15 cellular contexts compared by ENCODE assay signal in genomic region chr7:44791278-44792219, GRCh38. TPM values are rescaled to one million over a fixed set of nuclear protein-coding genes. Genes with fewer than 3 reads are reported as not detected.
DNase-seq lines count a peak whose midpoint lies in the region; ATAC-seq and TF ChIP-seq lines count a peak whose summit lies in the region.
"Had no signal": no experiment of that assay in that cellular context is flagged by ENCODE, and none has a peak within 500 bp of the region (broad histone marks: within the 10 kb centered on the region; RNA-seq: fewer than 3 reads in every experiment).

No MANE protein-coding gene starts in this region.

- 86% methylated on average over 7 of the region's 8 CpGs for WGBS in mesenchymal stem cell
- WGBS in heart left ventricle, 4 donors, result 85 to 89% (median 88%) methylated on average over 8 of the region's 8 CpGs

- H3K4me2 ChIP-seq in mesenchymal stem cell (ENCODE audit: low read length, poor library complexity, severe bottlenecking), result no peak overlapping the region
- H3K4me2 ChIP-seq: BLaER1 treated with 17β-estradiol and CSF1 and Interleukin-3, amounts not matched to agents 10 nM and 100 nM had no signal

- no peak overlapping the region for H2BK15ac ChIP-seq in mesenchymal stem cell (ENCODE audit: low read depth, poor library complexity, severe bottlenecking)

- H3K27me3 ChIP-seq in brain microvascular endothelial cell (replicated peaks) (no peaks in the 10 kb centered on the region), mesenchymal stem cell (ENCODE audit: control insufficient read depth in 1 of 2, insufficient read depth in 1 of 2, low read length in 2 of 2) (no peaks in the 10 kb centered on the region), H7 (ENCODE audit: control insufficient read depth, insufficient read depth, low read length) (no peaks in the 10 kb centered on the region), heart left ventricle (no peaks in the 10 kb centered on the region)
- H3K27me3 ChIP-seq: BLaER1 treated with 17β-estradiol and CSF1 and Interleukin-3, amounts not matched to agents 10 nM and 100 nM had no signal

- no peak overlapping the region for H2AFZ ChIP-seq in mesenchymal stem cell (ENCODE audit: low read depth, low read length)

- H3K14ac ChIP-seq in mesenchymal stem cell (ENCODE audit: low read length in 2 of 2), result no peak overlapping the region

- no peak overlapping the region for H2BK120ac ChIP-seq in mesenchymal stem cell (ENCODE audit: low read depth, low read length)

- peak; percentile 46 for TF ChIP-seq CTCF in AG09309 (IDR thresholded peaks at IDR 0.05; ENCODE audit: control insufficient read depth, insufficient read depth, low read depth, low read length, missing control alignments)
- TF ChIP-seq CTCF in brain microvascular endothelial cell (IDR thresholded peaks at IDR 0.05; ENCODE audit: low read depth, low read length, missing control alignments), result peak; percentile 48
- TF ChIP-seq CTCF in heart left ventricle (IDR thresholded peaks at IDR 0.05), result no peak

- TF ChIP-seq RAD21 in Ishikawa (IDR thresholded peaks at IDR 0.05; ENCODE audit: low read depth), result no peak

- no peak for TF ChIP-seq POLR2A in heart left ventricle (IDR thresholded peaks at IDR 0.05)

- H3K27ac ChIP-seq in brain microvascular endothelial cell (no peak overlapping the region), mesenchymal stem cell (ENCODE audit: low read length, poor library complexity, severe bottlenecking) (peak overlapping the region; percentile 11), heart left ventricle (no peak overlapping the region)
- H3K27ac ChIP-seq: BLaER1 treated with 17β-estradiol and CSF1 and Interleukin-3, amounts not matched to agents 10 nM and 100 nM had no signal

- peak overlapping the region in 1 of 2 experiments; percentile 29 for H3K18ac ChIP-seq in mesenchymal stem cell (ENCODE audit: low read depth in 1 of 2, low read length in 2 of 2)

- no peak overlapping the region for H4K91ac ChIP-seq in mesenchymal stem cell (ENCODE audit: low read length)

- no peak overlapping the region for H4K8ac ChIP-seq in mesenchymal stem cell (ENCODE audit: low read length)

- in situ Hi-C loops in brain microvascular endothelial cell (cut with HindIII; ENCODE audit: low pct_ligation_motif_present, low sequenced_read_pairs), result no loop called here

- intact Hi-C loops in heart left ventricle (cut with DNase I), result loop anchor here in 2 of 10 donors (5.0 kb wide), 1 partner anchor 39 kb away; no protein-coding TSS in a partner anchor

- ATAC-seq in GM21367 (IDR thresholded peaks at IDR 0.05; ENCODE audit: unreplicated experiment) (no peak), heart left ventricle (no peak)
- ATAC-seq: activated CD4-positive, alpha-beta T cell treated with anti-CD3 and anti-CD28 coated beads for 36 hours; left colon had no signal

- H3K4ac ChIP-seq in mesenchymal stem cell (ENCODE audit: low read depth in 1 of 2, low read length in 2 of 2), result no peak overlapping the region

- no peak overlapping the region for H3K23ac ChIP-seq in mesenchymal stem cell (ENCODE audit: low read length in 2 of 2)

- H3K9me3 ChIP-seq in mesenchymal stem cell (ENCODE audit: control insufficient read depth, low read length) (no peaks in the 10 kb centered on the region), heart left ventricle (no peaks in the 10 kb centered on the region)
- H3K9me3 ChIP-seq: BLaER1 treated with 17β-estradiol and CSF1 and Interleukin-3, amounts not matched to agents 10 nM and 100 nM had no signal

- no peak overlapping the region for H3K9ac ChIP-seq in mesenchymal stem cell (ENCODE audit: low read length)
- H3K9ac ChIP-seq: BLaER1 treated with 17β-estradiol and CSF1 and Interleukin-3, amounts not matched to agents 10 nM and 100 nM had no signal

- no peak overlapping the region for H3K4me3 ChIP-seq in AG09309 (ENCODE audit: control insufficient read depth, low read depth, low read length)
- H3K4me3 ChIP-seq in brain microvascular endothelial cell (ENCODE audit: low read depth, low read length), result no peak overlapping the region
- H3K4me3 ChIP-seq in mesenchymal stem cell (ENCODE audit: insufficient read depth in 1 of 2, low read depth in 1 of 2, low read length in 2 of 2), result no peak overlapping the region
- no peak overlapping the region for H3K4me3 ChIP-seq in H7 (ENCODE audit: insufficient read depth, low read depth, low read length)
- no peak overlapping the region for H3K4me3 ChIP-seq in heart left ventricle
- H3K4me3 ChIP-seq: BLaER1 treated with 17β-estradiol and CSF1 and Interleukin-3, amounts not matched to agents 10 nM and 100 nM had no signal

- no peak for TF ChIP-seq EP300 in Ishikawa (IDR thresholded peaks at IDR 0.05; ENCODE audit: borderline replicate concordance)

- H2BK5ac ChIP-seq in mesenchymal stem cell (ENCODE audit: low read depth, low read length, poor library complexity, severe bottlenecking), result no peak overlapping the region

- H3K36me3 ChIP-seq in brain microvascular endothelial cell (replicated peaks) (no peaks in the 10 kb centered on the region), mesenchymal stem cell (ENCODE audit: control insufficient read depth in 1 of 2, insufficient read depth in 2 of 2, low read depth in 1 of 2, low read length in 2 of 2) (no peaks in the 10 kb centered on the region), H7 (replicated peaks; ENCODE audit: control insufficient read depth, insufficient read depth, low read length) (no peaks in the 10 kb centered on the region), heart left ventricle (no peaks in the 10 kb centered on the region)
- H3K36me3 ChIP-seq: BLaER1 treated with 17β-estradiol and CSF1 and Interleukin-3, amounts not matched to agents 10 nM and 100 nM had no signal

- DNase-seq in AG09309 (ENCODE audit: low read depth) (no peak), brain microvascular endothelial cell (peak; percentile 37), mesenchymal stem cell (peak; percentile 62), H7 (no peak), heart left ventricle (no peak)
- DNase-seq in activated CD4-positive, alpha-beta T cell treated with anti-CD3 and anti-CD28 coated beads for 4 hours, result no peak
- DNase-seq: activated CD4-positive, alpha-beta T cell treated with anti-CD3 and anti-CD28 coated beads for 36 hours; activated effector memory CD4-positive, alpha-beta T cell treated with Interleukin-2 at 50 U/mL for 16 hours; central memory CD4-positive, alpha-beta T cell; foreskin melanocyte; left colon; NCI-H446 treated with DMSO at 0.1 percent for 48 hours had no signal

- H3K79me1 ChIP-seq in mesenchymal stem cell (replicated peaks; ENCODE audit: low read length, poor library complexity, severe bottlenecking), result peaks cover 3% of the 10 kb centered on the region

- H2BK12ac ChIP-seq in mesenchymal stem cell (ENCODE audit: low read length in 2 of 2), result peak overlapping the region in 1 of 2 experiments; percentile 87

- peak overlapping the region; percentile 76 for H2AK5ac ChIP-seq in mesenchymal stem cell (ENCODE audit: low read length, severe bottlenecking)

- H3K4me1 ChIP-seq in mesenchymal stem cell (ENCODE audit: control insufficient read depth, insufficient read depth, low read depth, low read length) (peaks cover 4% of the 10 kb centered on the region), heart left ventricle (peaks cover 0 to 9% (median 4%) of the 10 kb centered on the region in 12 donors)

TF ChIP-seq in Ishikawa, 13 proteins besides CTCF, POLR2A, EP300 and RAD21:
- TF ChIP-seq REST (IDR thresholded peaks at IDR 0.05; ENCODE audit: low read depth) (peak; percentile 51; the same call in 1 of the 2 replicates), MAX (IDR thresholded peaks at IDR 0.05) (no peak)

RNA-seq across cellular contexts. Expression of gene PPIA, which starts 4.9 kb away (rescaled TPM):
- 2,030 TPM for polyA plus RNA-seq in mesenchymal stem cell (2013, experiment 1 of 2)
- polyA plus RNA-seq in mesenchymal stem cell (2013, experiment 2 of 2), result 2,181 TPM
- total RNA-seq in H7 (2014; rRNA removed; shearing (Covaris generic)), result 3,731 and 4,122 TPM in 2 replicates
- 100 to 1,000 TPM; 327 to 924 (median 571) TPM for total RNA-seq in heart left ventricle
- 1,000 to 10,000 TPM; 1,197 to 3,804 TPM for polyA plus RNA-seq in heart left ventricle

RNA-seq across cellular contexts. Expression of gene ZMIZ2, which starts 42.9 kb away (rescaled TPM):
- polyA plus RNA-seq in mesenchymal stem cell (2013, experiment 1 of 2), result 38.9 TPM
- polyA plus RNA-seq in mesenchymal stem cell (2013, experiment 2 of 2), result 36.0 TPM
- total RNA-seq in H7 (2014; rRNA removed; shearing (Covaris generic)), result 16.6 and 17.9 TPM in 2 replicates
- total RNA-seq in heart left ventricle, result 10 to 100 TPM; 18.5 to 71.5 (median 46.5) TPM
- polyA plus RNA-seq in heart left ventricle, result 10 to 100 TPM; 44.4 to 45.7 TPM

RNA-seq across cellular contexts. Expression of gene H2AZ2, which starts 56.3 kb away (rescaled TPM):
- polyA plus RNA-seq in mesenchymal stem cell (2013, experiment 1 of 2), result 103 TPM
- polyA plus RNA-seq in mesenchymal stem cell (2013, experiment 2 of 2), result 102 TPM
- 179 and 184 TPM in 2 replicates for total RNA-seq in H7 (2014; rRNA removed; shearing (Covaris generic))
- 100 to 1,000 TPM; 188 to 274 (median 224) TPM for total RNA-seq in heart left ventricle
- 100 to 1,000 TPM; 161 to 179 TPM for polyA plus RNA-seq in heart left ventricle

Comparison
In these comparisons a context has a peak if more than half of its experiments do, and no peak if none do; other contexts are left out.
1. DNase-seq: peak in brain microvascular endothelial cell (single experiment) and mesenchymal stem cell (single experiment); none in AG09309 (single experiment), H7 (single experiment), activated CD4-positive, alpha-beta T cell treated with anti-CD3 and anti-CD28 coated beads for 4 hours (0 of 2) and heart left ventricle (0 of 5).
2. CTCF ChIP-seq: peak in AG09309 (single experiment) and brain microvascular endothelial cell (single experiment); none in heart left ventricle (0 of 12).